ENCODE assay signal across 8 cellular contexts in genomic region chr1:181159451-181160151, GRCh38.
DNase-seq lines count a peak whose midpoint lies in the region; ATAC-seq and TF ChIP-seq lines count a peak whose summit lies in the region.

No MANE protein-coding gene starts in this region.

- H3K9me3 ChIP-seq in MG63 = peaks cover 15% of the 10 kb centered on the region
- peaks cover 22% of the 10 kb centered on the region for H3K9me3 ChIP-seq in left ventricle myocardium inferior (replicated peaks)

- CTCF ChIA-PET in GM10248 (lab: Yijun Ruan, JAX) = interaction anchor here (1.2 to 9.0 kb wide), 3 partner anchors 17 to 278 kb away, joined by 4 to 73 read pairs (median 5); no protein-coding TSS in a partner anchor

- ATAC-seq in GM18498 (IDR thresholded peaks at IDR 0.05; ENCODE audit: unreplicated experiment) = no peak

- H3K27me3 ChIP-seq in MG63 = no peaks in the 10 kb centered on the region
- no peaks in the 10 kb centered on the region for H3K27me3 ChIP-seq in left ventricle myocardium inferior (ENCODE audit: low read depth)

- POLR2A ChIA-PET in GM10248 (lab: Yijun Ruan, JAX) = no interaction called here

- peaks cover 28% of the 10 kb centered on the region for H3K4me1 ChIP-seq in left ventricle myocardium inferior

- intact Hi-C loops in left ventricle myocardium inferior (cut with micrococcal nuclease) = loop anchor here (10.0 kb wide), 1 partner anchor 275 kb away; no protein-coding TSS in a partner anchor

- no peaks in the 10 kb centered on the region for H3K36me3 ChIP-seq in MG63
- H3K36me3 ChIP-seq in left ventricle myocardium inferior = peaks cover 4% of the 10 kb centered on the region

- H3K4me3 ChIP-seq in MG63 (no peak overlapping the region), left ventricle myocardium inferior (no peak overlapping the region)

- TF ChIP-seq CTCF in left ventricle myocardium inferior (IDR thresholded peaks at IDR 0.05; ENCODE audit: borderline replicate concordance) = no peak
- TF ChIP-seq CTCF in GM10248 (IDR thresholded peaks at IDR 0.05; ENCODE audit: control extremely low read depth, extremely low read depth, low read depth, missing control alignments) = no peak

- peak; percentile 91 for DNase-seq in A172 (ENCODE audit: low spot score)
- peak; percentile 52 for DNase-seq in MG63
- DNase-seq in activated CD8-positive, alpha-beta memory T cell treated with anti-CD3 and anti-CD28 coated beads, Interleukin-2, amount 50 U/mL, for 4 hours = peak; percentile 29
- no peak for DNase-seq in left ventricle myocardium inferior
- no peak for DNase-seq in NCI-H446 (lab: John Stamatoyannopoulos, UW)
- no peak for DNase-seq in NCI-H1092 (lab: John Stamatoyannopoulos, UW)
- no peak for DNase-seq in GM10248 (ENCODE audit: extremely low spot score)

- H3K27ac ChIP-seq in left ventricle myocardium inferior (replicated peaks) = peak overlapping the region; percentile 58

Comparison
In these comparisons a context has a peak if more than half of its experiments do, and no peak if none do; other contexts are left out.
1. DNase-seq: peak in A172 (single experiment), MG63 (single experiment) and activated CD8-positive, alpha-beta memory T cell treated with anti-CD3 and anti-CD28 coated beads, Interleukin-2, amount 50 U/mL, for 4 hours (single experiment); none in left ventricle myocardium inferior (single experiment), NCI-H446 (0 of 2), NCI-H1092 (single experiment) and GM10248 (single experiment).